1 cellular context compared by ENCODE assay signal in the genomic region with DNA sequence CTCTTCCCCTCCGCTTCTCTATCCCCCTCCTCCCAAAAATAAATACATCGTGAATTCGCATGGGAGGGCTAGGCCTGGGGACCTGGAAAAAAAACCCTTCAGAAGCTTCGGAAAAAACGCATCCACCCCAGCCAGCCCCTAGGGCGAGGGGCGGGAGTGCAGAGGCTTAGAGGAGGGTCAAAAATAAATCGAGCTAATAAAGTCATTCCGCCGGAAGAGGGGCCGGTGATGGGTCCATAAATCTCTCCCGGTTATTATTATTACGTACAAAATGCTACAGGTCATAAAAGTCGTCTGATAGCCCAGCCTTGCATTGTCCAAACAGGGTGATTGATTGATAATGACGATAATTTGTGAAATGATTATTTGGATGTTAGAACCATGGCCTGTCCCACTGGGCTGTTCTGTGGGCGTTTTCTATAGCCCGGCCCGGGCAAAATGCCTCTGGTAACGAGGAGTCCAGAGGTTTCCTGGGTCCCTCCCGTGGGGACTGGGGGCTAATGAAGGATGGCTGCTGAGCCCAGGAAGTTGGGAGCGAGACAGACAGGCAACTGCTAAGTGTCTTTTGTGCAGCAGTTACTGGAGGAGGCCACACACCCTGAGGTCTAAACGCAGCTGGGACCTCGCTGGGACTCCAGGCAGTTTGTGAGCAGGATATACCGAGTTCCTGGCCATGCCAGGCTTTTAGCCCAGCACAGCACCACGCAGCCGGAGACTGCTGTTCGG.
TF ChIP-seq lines count a peak whose summit lies in the region.

No MANE protein-coding gene starts in this region.

TF ChIP-seq in HEK293, 187 proteins besides CTCF, POLR2A, EP300 and RAD21 (continued from another document and continues in another):
- TF ChIP-seq, protein P1, sequence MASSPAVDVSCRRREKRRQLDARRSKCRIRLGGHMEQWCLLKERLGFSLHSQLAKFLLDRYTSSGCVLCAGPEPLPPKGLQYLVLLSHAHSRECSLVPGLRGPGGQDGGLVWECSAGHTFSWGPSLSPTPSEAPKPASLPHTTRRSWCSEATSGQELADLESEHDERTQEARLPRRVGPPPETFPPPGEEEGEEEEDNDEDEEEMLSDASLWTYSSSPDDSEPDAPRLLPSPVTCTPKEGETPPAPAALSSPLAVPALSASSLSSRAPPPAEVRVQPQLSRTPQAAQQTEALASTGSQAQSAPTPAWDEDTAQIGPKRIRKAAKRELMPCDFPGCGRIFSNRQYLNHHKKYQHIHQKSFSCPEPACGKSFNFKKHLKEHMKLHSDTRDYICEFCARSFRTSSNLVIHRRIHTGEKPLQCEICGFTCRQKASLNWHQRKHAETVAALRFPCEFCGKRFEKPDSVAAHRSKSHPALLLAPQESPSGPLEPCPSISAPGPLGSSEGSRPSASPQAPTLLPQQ (tag by site-specific recombination; IDR thresholded peaks at IDR 0.05): no peak
- TF ChIP-seq PRDM1 (tag by site-specific recombination; IDR thresholded peaks at IDR 0.05) (no peak), ZNF10 (tag by site-specific recombination; IDR thresholded peaks at IDR 0.05) (no peak), ZIC2 (tag by site-specific recombination; IDR thresholded peaks at IDR 0.05) (peak; percentile 79), ZNF433 (tag by site-specific recombination; IDR thresholded peaks at IDR 0.05; ENCODE audit: low read depth) (no peak), ZNF571 (tag by site-specific recombination; IDR thresholded peaks at IDR 0.05) (no peak), ZNF23 (tag by site-specific recombination; IDR thresholded peaks at IDR 0.05; ENCODE audit: borderline replicate concordance) (no peak), ZBTB17 (tag by site-specific recombination; IDR thresholded peaks at IDR 0.05) (no peak), ZNF426 (tag by site-specific recombination; IDR thresholded peaks at IDR 0.05) (no peak), ZNF768 (tag by site-specific recombination; IDR thresholded peaks at IDR 0.05) (no peak), ZNF558 (tag by site-specific recombination; IDR thresholded peaks at IDR 0.05) (no peak), ZNF48 (tag by site-specific recombination; IDR thresholded peaks at IDR 0.05) (no peak), ZNF292 (tag by site-specific recombination; IDR thresholded peaks at IDR 0.05; ENCODE audit: borderline replicate concordance, low read depth) (no peak), ZNF223 (tag by site-specific recombination; IDR thresholded peaks at IDR 0.05) (no peak), ZNF341 (tag by site-specific recombination; IDR thresholded peaks at IDR 0.05; ENCODE audit: low read depth) (peak; percentile 58; the same call in 1 of the 2 replicates), ZNF174 (tag by site-specific recombination; IDR thresholded peaks at IDR 0.05) (no peak), WT1 (tag by site-specific recombination; IDR thresholded peaks at IDR 0.05) (no peak), ZSCAN23 (tag by site-specific recombination; IDR thresholded peaks at IDR 0.05) (no peak), ZNF121 (tag by site-specific recombination; IDR thresholded peaks at IDR 0.05) (no peak), ZNF302 (tag by site-specific recombination; IDR thresholded peaks at IDR 0.05; ENCODE audit: low read depth) (no peak), ZNF146 (tag by site-specific recombination; IDR thresholded peaks at IDR 0.05) (no peak), ZNF133 (tag by site-specific recombination; IDR thresholded peaks at IDR 0.05) (no peak), KLF16 (tag by site-specific recombination; IDR thresholded peaks at IDR 0.05) (no peak), HOXA7 (CRISPR knock-in tag; IDR thresholded peaks at IDR 0.05; ENCODE audit: borderline replicate concordance) (no peak), SCRT1 (tag by site-specific recombination; IDR thresholded peaks at IDR 0.05; ENCODE audit: borderline replicate concordance) (no peak), ZXDB (tag by site-specific recombination; IDR thresholded peaks at IDR 0.05) (no peak)
- TF ChIP-seq, protein P2, sequence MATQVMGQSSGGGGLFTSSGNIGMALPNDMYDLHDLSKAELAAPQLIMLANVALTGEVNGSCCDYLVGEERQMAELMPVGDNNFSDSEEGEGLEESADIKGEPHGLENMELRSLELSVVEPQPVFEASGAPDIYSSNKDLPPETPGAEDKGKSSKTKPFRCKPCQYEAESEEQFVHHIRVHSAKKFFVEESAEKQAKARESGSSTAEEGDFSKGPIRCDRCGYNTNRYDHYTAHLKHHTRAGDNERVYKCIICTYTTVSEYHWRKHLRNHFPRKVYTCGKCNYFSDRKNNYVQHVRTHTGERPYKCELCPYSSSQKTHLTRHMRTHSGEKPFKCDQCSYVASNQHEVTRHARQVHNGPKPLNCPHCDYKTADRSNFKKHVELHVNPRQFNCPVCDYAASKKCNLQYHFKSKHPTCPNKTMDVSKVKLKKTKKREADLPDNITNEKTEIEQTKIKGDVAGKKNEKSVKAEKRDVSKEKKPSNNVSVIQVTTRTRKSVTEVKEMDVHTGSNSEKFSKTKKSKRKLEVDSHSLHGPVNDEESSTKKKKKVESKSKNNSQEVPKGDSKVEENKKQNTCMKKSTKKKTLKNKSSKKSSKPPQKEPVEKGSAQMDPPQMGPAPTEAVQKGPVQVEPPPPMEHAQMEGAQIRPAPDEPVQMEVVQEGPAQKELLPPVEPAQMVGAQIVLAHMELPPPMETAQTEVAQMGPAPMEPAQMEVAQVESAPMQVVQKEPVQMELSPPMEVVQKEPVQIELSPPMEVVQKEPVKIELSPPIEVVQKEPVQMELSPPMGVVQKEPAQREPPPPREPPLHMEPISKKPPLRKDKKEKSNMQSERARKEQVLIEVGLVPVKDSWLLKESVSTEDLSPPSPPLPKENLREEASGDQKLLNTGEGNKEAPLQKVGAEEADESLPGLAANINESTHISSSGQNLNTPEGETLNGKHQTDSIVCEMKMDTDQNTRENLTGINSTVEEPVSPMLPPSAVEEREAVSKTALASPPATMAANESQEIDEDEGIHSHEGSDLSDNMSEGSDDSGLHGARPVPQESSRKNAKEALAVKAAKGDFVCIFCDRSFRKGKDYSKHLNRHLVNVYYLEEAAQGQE (tag by site-specific recombination; IDR thresholded peaks at IDR 0.05): no peak
- TF ChIP-seq, protein P3, sequence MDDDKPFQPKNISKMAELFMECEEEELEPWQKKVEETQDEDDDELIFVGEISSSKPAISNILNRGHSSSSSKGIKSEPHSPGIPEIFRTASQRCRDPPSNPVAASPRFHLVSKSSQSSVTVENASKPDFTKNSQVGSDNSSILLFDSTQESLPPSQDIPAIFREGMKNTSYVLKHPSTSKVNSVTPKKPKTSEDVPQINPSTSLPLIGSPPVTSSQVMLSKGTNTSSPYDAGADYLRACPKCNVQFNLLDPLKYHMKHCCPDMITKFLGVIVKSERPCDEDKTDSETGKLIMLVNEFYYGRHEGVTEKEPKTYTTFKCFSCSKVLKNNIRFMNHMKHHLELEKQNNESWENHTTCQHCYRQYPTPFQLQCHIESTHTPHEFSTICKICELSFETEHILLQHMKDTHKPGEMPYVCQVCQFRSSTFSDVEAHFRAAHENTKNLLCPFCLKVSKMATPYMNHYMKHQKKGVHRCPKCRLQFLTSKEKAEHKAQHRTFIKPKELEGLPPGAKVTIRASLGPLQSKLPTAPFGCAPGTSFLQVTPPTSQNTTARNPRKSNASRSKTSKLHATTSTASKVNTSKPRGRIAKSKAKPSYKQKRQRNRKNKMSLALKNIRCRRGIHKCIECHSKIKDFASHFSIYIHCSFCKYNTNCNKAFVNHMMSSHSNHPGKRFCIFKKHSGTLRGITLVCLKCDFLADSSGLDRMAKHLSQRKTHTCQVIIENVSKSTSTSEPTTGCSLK (tag by site-specific recombination; IDR thresholded peaks at IDR 0.05): no peak
- TF ChIP-seq, protein P4, sequence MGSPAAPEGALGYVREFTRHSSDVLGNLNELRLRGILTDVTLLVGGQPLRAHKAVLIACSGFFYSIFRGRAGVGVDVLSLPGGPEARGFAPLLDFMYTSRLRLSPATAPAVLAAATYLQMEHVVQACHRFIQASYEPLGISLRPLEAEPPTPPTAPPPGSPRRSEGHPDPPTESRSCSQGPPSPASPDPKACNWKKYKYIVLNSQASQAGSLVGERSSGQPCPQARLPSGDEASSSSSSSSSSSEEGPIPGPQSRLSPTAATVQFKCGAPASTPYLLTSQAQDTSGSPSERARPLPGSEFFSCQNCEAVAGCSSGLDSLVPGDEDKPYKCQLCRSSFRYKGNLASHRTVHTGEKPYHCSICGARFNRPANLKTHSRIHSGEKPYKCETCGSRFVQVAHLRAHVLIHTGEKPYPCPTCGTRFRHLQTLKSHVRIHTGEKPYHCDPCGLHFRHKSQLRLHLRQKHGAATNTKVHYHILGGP (tag by site-specific recombination; IDR thresholded peaks at IDR 0.05): no peak
- TF ChIP-seq, protein P5, sequence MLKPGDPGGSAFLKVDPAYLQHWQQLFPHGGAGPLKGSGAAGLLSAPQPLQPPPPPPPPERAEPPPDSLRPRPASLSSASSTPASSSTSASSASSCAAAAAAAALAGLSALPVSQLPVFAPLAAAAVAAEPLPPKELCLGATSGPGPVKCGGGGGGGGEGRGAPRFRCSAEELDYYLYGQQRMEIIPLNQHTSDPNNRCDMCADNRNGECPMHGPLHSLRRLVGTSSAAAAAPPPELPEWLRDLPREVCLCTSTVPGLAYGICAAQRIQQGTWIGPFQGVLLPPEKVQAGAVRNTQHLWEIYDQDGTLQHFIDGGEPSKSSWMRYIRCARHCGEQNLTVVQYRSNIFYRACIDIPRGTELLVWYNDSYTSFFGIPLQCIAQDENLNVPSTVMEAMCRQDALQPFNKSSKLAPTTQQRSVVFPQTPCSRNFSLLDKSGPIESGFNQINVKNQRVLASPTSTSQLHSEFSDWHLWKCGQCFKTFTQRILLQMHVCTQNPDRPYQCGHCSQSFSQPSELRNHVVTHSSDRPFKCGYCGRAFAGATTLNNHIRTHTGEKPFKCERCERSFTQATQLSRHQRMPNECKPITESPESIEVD (tag by site-specific recombination; IDR thresholded peaks at IDR 0.05): no peak
- TF ChIP-seq, protein P6, sequence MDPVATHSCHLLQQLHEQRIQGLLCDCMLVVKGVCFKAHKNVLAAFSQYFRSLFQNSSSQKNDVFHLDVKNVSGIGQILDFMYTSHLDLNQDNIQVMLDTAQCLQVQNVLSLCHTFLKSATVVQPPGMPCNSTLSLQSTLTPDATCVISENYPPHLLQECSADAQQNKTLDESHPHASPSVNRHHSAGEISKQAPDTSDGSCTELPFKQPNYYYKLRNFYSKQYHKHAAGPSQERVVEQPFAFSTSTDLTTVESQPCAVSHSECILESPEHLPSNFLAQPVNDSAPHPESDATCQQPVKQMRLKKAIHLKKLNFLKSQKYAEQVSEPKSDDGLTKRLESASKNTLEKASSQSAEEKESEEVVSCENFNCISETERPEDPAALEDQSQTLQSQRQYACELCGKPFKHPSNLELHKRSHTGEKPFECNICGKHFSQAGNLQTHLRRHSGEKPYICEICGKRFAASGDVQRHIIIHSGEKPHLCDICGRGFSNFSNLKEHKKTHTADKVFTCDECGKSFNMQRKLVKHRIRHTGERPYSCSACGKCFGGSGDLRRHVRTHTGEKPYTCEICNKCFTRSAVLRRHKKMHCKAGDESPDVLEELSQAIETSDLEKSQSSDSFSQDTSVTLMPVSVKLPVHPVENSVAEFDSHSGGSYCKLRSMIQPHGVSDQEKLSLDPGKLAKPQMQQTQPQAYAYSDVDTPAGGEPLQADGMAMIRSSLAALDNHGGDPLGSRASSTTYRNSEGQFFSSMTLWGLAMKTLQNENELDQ (tag by site-specific recombination; IDR thresholded peaks at IDR 0.05; ENCODE audit: low read depth): no peak
- TF ChIP-seq, protein P7, sequence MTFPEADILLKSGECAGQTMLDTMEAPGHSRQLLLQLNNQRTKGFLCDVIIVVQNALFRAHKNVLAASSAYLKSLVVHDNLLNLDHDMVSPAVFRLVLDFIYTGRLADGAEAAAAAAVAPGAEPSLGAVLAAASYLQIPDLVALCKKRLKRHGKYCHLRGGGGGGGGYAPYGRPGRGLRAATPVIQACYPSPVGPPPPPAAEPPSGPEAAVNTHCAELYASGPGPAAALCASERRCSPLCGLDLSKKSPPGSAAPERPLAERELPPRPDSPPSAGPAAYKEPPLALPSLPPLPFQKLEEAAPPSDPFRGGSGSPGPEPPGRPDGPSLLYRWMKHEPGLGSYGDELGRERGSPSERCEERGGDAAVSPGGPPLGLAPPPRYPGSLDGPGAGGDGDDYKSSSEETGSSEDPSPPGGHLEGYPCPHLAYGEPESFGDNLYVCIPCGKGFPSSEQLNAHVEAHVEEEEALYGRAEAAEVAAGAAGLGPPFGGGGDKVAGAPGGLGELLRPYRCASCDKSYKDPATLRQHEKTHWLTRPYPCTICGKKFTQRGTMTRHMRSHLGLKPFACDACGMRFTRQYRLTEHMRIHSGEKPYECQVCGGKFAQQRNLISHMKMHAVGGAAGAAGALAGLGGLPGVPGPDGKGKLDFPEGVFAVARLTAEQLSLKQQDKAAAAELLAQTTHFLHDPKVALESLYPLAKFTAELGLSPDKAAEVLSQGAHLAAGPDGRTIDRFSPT (tag by site-specific recombination; IDR thresholded peaks at IDR 0.05): no peak
- TF ChIP-seq, protein P8, sequence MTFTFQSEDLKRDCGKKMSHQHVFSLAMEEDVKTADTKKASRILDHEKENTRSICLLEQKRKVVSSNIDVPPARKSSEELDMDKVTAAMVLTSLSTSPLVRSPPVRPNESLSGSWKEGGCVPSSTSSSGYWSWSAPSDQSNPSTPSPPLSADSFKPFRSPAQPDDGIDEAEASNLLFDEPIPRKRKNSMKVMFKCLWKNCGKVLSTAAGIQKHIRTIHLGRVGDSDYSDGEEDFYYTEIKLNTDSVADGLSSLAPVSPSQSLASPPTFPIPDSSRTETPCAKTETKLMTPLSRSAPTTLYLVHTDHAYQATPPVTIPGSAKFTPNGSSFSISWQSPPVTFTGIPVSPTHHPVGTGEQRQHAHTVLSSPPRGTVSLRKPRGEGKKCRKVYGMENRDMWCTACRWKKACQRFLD (tag by site-specific recombination; IDR thresholded peaks at IDR 0.05): no peak
- TF ChIP-seq, protein P9, sequence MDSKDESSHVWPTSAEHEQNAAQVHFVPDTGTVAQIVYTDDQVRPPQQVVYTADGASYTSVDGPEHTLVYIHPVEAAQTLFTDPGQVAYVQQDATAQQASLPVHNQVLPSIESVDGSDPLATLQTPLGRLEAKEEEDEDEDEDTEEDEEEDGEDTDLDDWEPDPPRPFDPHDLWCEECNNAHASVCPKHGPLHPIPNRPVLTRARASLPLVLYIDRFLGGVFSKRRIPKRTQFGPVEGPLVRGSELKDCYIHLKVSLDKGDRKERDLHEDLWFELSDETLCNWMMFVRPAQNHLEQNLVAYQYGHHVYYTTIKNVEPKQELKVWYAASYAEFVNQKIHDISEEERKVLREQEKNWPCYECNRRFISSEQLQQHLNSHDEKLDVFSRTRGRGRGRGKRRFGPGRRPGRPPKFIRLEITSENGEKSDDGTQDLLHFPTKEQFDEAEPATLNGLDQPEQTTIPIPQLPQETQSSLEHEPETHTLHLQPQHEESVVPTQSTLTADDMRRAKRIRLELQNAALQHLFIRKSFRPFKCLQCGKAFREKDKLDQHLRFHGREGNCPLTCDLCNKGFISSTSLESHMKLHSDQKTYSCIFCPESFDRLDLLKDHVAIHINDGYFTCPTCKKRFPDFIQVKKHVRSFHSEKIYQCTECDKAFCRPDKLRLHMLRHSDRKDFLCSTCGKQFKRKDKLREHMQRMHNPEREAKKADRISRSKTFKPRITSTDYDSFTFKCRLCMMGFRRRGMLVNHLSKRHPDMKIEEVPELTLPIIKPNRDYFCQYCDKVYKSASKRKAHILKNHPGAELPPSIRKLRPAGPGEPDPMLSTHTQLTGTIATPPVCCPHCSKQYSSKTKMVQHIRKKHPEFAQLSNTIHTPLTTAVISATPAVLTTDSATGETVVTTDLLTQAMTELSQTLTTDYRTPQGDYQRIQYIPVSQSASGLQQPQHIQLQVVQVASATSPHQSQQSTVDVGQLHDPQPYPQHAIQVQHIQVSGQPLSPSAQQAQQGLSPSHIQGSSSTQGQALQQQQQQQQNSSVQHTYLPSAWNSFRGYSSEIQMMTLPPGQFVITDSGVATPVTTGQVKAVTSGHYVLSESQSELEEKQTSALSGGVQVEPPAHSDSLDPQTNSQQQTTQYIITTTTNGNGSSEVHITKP (tag by site-specific recombination; IDR thresholded peaks at IDR 0.05): no peak
